ENCODE assay signal across 17 cellular contexts in the genomic region with DNA sequence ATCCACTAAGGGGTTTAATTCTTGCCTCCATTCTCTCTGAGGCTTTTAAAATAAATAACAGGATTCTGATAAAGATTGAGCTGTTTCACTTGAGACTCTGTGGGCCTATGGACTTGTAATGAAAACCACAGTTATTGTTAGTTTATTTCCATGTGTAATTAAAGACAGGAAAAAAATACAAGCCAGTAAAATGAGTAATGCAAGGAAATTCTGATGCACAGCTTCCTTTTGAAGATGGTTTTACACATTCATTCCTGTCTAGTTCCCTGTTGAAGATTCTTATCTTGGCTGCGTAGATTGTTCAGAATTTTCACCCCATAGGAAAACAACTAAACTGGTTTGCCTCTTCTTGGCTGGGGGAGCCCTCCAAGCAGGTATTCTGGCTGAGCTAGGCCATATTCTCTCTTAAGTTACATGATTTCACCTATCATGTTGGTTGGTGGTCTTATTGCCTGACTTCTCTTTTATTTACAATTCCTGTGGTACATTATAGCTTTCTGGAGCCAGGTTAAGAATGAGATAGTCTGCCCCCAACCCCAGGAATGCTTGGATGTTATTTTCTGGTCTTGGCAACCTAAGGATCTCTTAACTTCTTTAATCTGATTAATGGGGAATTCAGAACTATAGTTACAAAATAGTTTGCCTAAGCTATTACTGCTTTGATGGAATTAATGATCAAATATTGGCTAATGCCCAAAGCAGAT.
DNase-seq lines count a peak whose midpoint lies in the region; ATAC-seq and TF ChIP-seq lines count a peak whose summit lies in the region.
"Had no signal": no experiment of that assay in that cellular context is flagged by ENCODE, and none has a peak within 500 bp of the region (broad histone marks: within the 10 kb centered on the region; RNA-seq: fewer than 3 reads in every experiment).

No MANE protein-coding gene starts in this region.

- peak overlapping the region; percentile 82 for H4K91ac ChIP-seq in IMR-90 (ENCODE audit: insufficient read depth, low read depth, low read length)

- H3K27me3 ChIP-seq in IMR-90 (ENCODE audit: control insufficient read depth, insufficient read depth, low read length), result no peaks in the 10 kb centered on the region
- H3K27me3 ChIP-seq: suprapubic skin had no signal

- no peak overlapping the region for H2AFZ ChIP-seq in IMR-90 (replicated peaks; ENCODE audit: low read length, poor library complexity)

- in situ Hi-C loops in IMR-90 (cut with MboI; ENCODE audit: low sequenced_read_pairs), result loop anchor here (10.0 kb wide), 1 partner anchor 138 kb away; no protein-coding TSS in a partner anchor

- POLR2A ChIA-PET in IMR-90 (lab: Charles Lee; ENCODE audit: unreplicated experiment), result no interaction called here
- POLR2A ChIA-PET in GM10248 (lab: Yijun Ruan, JAX), result interaction anchor here (0.7 kb wide), 1 partner anchor 794 kb away, joined by 3 read pairs; no protein-coding TSS in a partner anchor

- TF ChIP-seq RAD21 in IMR-90 (IDR thresholded peaks at IDR 0.05; ENCODE audit: low read length), result no peak

- H3K4ac ChIP-seq in IMR-90 (ENCODE audit: low read depth, low read length), result peak overlapping the region; percentile 91

- peak overlapping the region; percentile 58 for H3K4me2 ChIP-seq in IMR-90 (ENCODE audit: low read depth, low read length)

- H3K79me1 ChIP-seq in IMR-90 (ENCODE audit: low read depth in 1 of 2, low read length in 2 of 2), result peaks cover 25 to 39% of the 10 kb centered on the region in 2 experiments

- peak overlapping the region; percentile 94 for H2BK120ac ChIP-seq in IMR-90 (ENCODE audit: low read depth, low read length)

- H2BK15ac ChIP-seq in IMR-90 (ENCODE audit: low read depth, low read length), result peak overlapping the region; percentile 74; the same call in 2 of the 3 replicates

- peak overlapping the region; percentile 39; the same call in 1 of the 2 replicates for H3K23ac ChIP-seq in IMR-90 (ENCODE audit: low read depth, low read length)

- peak overlapping the region; percentile 77 for H3K27ac ChIP-seq in IMR-90 (ENCODE audit: insufficient read depth, low read length)
- H3K27ac ChIP-seq: prostate gland, suprapubic skin had no signal

- peak overlapping the region; percentile 98 for H2BK5ac ChIP-seq in IMR-90 (ENCODE audit: low read depth, low read length, poor library complexity, severe bottlenecking)

- H3K9me1 ChIP-seq in IMR-90 (ENCODE audit: insufficient read depth, low read length), result peaks cover 6% of the 10 kb centered on the region; the same call in 1 of the 2 replicates

- no TSS peak for BruUV-seq in IMR-90 (replicated peaks; lab: Mats Ljungman, UMichigan)

- H4K20me1 ChIP-seq in IMR-90 (ENCODE audit: insufficient read depth, low read length), result no peaks in the 10 kb centered on the region; the same call in 1 of the 2 replicates

- ATAC-seq in IMR-90 (ENCODE audit: low read depth) (peak; percentile 80), GM21528 (IDR thresholded peaks at IDR 0.05; ENCODE audit: low FRiP score, unreplicated experiment) (no peak)

- H3K9ac ChIP-seq in IMR-90 (ENCODE audit: low read depth, low read length), result peak overlapping the region; percentile 66; the same call in 1 of the 2 replicates

- no peak overlapping the region for H3K27ac Mint-ChIP-seq in activated T-cell treated with anti-CD3 and anti-CD28 coated beads, Interleukin-2, amount 50 U/mL, for 24 hours
- H3K27ac Mint-ChIP-seq: activated naive CD4-positive, alpha-beta T cell treated with anti-CD3 and anti-CD28 coated beads for 36 hours had no signal

- no peak overlapping the region for H2AK9ac ChIP-seq in IMR-90 (replicated peaks; ENCODE audit: low read depth, low read length, poor library complexity)

- no peak for TF ChIP-seq POLR2A in IMR-90 (IDR thresholded peaks at IDR 0.05; ENCODE audit: low read depth, low read length)

- no CpG with 5 or more reads among the region's 1 CpG for WGBS in IMR-90 (ENCODE audit: extremely low coverage in 2 of 2, insufficient read length in 1 of 2), 2 experiments

- no peak overlapping the region for H3K4me3 ChIP-seq in IMR-90 (ENCODE audit: insufficient read depth, low read depth, low read length)
- H3K4me3 ChIP-seq: prostate gland, suprapubic skin had no signal

- H3K4me1 ChIP-seq in IMR-90 (ENCODE audit: control insufficient read depth, insufficient read depth, low read length), result peaks cover 18% of the 10 kb centered on the region
- H3K4me1 ChIP-seq: prostate gland had no signal

- TF ChIP-seq CTCF in IMR-90 (conservative IDR thresholded peaks at IDR 0.05; ENCODE audit: low read depth, low read length), result no peak
- TF ChIP-seq CTCF in GM10248 (IDR thresholded peaks at IDR 0.05; ENCODE audit: control extremely low read depth, extremely low read depth, low read depth, missing control alignments), result no peak

- DNase-seq in AG08395 (ENCODE audit: low spot score), result peak; percentile 40
- peak; percentile 85 for DNase-seq in IMR-90
- peak; percentile 56 for DNase-seq in dedifferentiated amniotic fluid mesenchymal stem cell (ENCODE audit: extremely low spot score)
- peak; percentile 64 to 73 for DNase-seq in lung microvascular endothelial cell (ENCODE audit: low read depth in 2 of 2)
- no peak for DNase-seq in GM10248 (ENCODE audit: extremely low spot score)
- no peak for DNase-seq in NAMALWA (ENCODE audit: low spot score)
- no peak for DNase-seq in activated T-cell treated with anti-CD3 and anti-CD28 coated beads, Interleukin-2, amount 50 U/mL, for 24 hours
- DNase-seq: activated CD8-positive, alpha-beta memory T cell treated with anti-CD3 and anti-CD28 coated beads, Interleukin-2, amount 50 U/mL, for 48 hours; activated naive CD4-positive, alpha-beta T cell treated with anti-CD3 and anti-CD28 coated beads for 36 hours; AML-193; islet precursor cell; NCI-H1092 treated with DMSO at 0.1 percent for 48 hours; Right ventricle myocardium superior; T-helper 2 cell had no signal

- no peaks in the 10 kb centered on the region for H3K36me3 ChIP-seq in IMR-90 (ENCODE audit: control insufficient read depth, insufficient read depth, low read length)
- H3K36me3 ChIP-seq: prostate gland, suprapubic skin had no signal

- peak overlapping the region; percentile 69 for H2AK5ac ChIP-seq in IMR-90 (ENCODE audit: low read depth, low read length)

- dilution Hi-C loops in IMR-90 (cut with HindIII; ENCODE audit: low sequenced_read_pairs, unreplicated experiment), result no loop called here

- H2BK20ac ChIP-seq in IMR-90 (ENCODE audit: low read depth, low read length), result peak overlapping the region; percentile 91

- H3K56ac ChIP-seq in IMR-90 (ENCODE audit: extremely low read depth, insufficient read depth, low read length), result peak overlapping the region; percentile 69

- H3K9me3 Mint-ChIP-seq in activated T-cell treated with anti-CD3 and anti-CD28 coated beads, Interleukin-2, amount 50 U/mL, for 24 hours, result no peaks in the 10 kb centered on the region
- H3K9me3 Mint-ChIP-seq: activated naive CD4-positive, alpha-beta T cell treated with anti-CD3 and anti-CD28 coated beads for 36 hours had no signal

- intact Hi-C loops in IMR-90 (cut with micrococcal nuclease), result loop anchor here (5.0 kb wide), 1 partner anchor 50 kb away; no protein-coding TSS in a partner anchor

- no peaks in the 10 kb centered on the region for H3K4me1 Mint-ChIP-seq in activated T-cell treated with anti-CD3 and anti-CD28 coated beads, Interleukin-2, amount 50 U/mL, for 24 hours (ENCODE audit: low read depth)

- no peaks in the 10 kb centered on the region for H3K36me3 Mint-ChIP-seq in activated T-cell treated with anti-CD3 and anti-CD28 coated beads, Interleukin-2, amount 50 U/mL, for 24 hours (ENCODE audit: low read depth)

- no peak overlapping the region for H3K4me3 Mint-ChIP-seq in activated T-cell treated with anti-CD3 and anti-CD28 coated beads, Interleukin-2, amount 50 U/mL, for 24 hours
- H3K4me3 Mint-ChIP-seq: activated naive CD4-positive, alpha-beta T cell treated with anti-CD3 and anti-CD28 coated beads for 36 hours had no signal

- H4K5ac ChIP-seq in IMR-90 (ENCODE audit: low read depth, low read length), result peak overlapping the region; percentile 40; the same call in 1 of the 2 replicates

- H3K9me3 ChIP-seq in IMR-90 (ENCODE audit: control insufficient read depth, insufficient read depth, low read length), result no peaks in the 10 kb centered on the region
- H3K9me3 ChIP-seq: prostate gland, suprapubic skin had no signal

- peak overlapping the region; percentile 10 to 80; a peak in 3 of 4 replicates for H4K8ac ChIP-seq in IMR-90 (ENCODE audit: low read depth in 2 of 2, low read length in 2 of 2)

- no peaks in the 10 kb centered on the region for H3K27me3 Mint-ChIP-seq in activated T-cell treated with anti-CD3 and anti-CD28 coated beads, Interleukin-2, amount 50 U/mL, for 24 hours

- no peak overlapping the region; the same call in 1 of the 2 replicates for H3K14ac ChIP-seq in IMR-90 (replicated peaks; ENCODE audit: low read depth, low read length)

- peak overlapping the region; percentile 95 for H3K18ac ChIP-seq in IMR-90 (ENCODE audit: low read depth, low read length)

- CTCF ChIA-PET in IMR-90 (lab: Yijun Ruan, JAX) (interaction anchor here (2.0 kb wide), 1 partner anchor 12 kb away, joined by 4 read pairs; no protein-coding TSS in a partner anchor), GM10248 (lab: Yijun Ruan, JAX) (interaction anchor here (1.9 to 2.3 kb wide), 2 partner anchors 13 to 29 kb away, joined by 5 to 8 read pairs; no protein-coding TSS in a partner anchor)

TF ChIP-seq in IMR-90, 13 proteins besides CTCF, POLR2A, EP300 and RAD21 (continues in another document):
- TF ChIP-seq BHLHE40 (IDR thresholded peaks at IDR 0.05; ENCODE audit: low read depth, low read length), result peak; percentile 15; the same call in 1 of the 2 replicates
- TF ChIP-seq MAZ (IDR thresholded peaks at IDR 0.05; ENCODE audit: borderline replicate concordance, low read depth, low read length), result peak; percentile 91; the same call in 1 of the 2 replicates
- no peak for TF ChIP-seq MAFK (IDR thresholded peaks at IDR 0.05; ENCODE audit: low read depth, low read length)
- TF ChIP-seq, protein P1, sequence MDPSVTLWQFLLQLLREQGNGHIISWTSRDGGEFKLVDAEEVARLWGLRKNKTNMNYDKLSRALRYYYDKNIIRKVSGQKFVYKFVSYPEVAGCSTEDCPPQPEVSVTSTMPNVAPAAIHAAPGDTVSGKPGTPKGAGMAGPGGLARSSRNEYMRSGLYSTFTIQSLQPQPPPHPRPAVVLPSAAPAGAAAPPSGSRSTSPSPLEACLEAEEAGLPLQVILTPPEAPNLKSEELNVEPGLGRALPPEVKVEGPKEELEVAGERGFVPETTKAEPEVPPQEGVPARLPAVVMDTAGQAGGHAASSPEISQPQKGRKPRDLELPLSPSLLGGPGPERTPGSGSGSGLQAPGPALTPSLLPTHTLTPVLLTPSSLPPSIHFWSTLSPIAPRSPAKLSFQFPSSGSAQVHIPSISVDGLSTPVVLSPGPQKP (IDR thresholded peaks at IDR 0.05; ENCODE audit: borderline replicate concordance, low read depth, low read length), result no peak
- TF ChIP-seq, protein P2, sequence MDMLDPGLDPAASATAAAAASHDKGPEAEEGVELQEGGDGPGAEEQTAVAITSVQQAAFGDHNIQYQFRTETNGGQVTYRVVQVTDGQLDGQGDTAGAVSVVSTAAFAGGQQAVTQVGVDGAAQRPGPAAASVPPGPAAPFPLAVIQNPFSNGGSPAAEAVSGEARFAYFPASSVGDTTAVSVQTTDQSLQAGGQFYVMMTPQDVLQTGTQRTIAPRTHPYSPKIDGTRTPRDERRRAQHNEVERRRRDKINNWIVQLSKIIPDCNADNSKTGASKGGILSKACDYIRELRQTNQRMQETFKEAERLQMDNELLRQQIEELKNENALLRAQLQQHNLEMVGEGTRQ (IDR thresholded peaks at IDR 0.05; ENCODE audit: low read depth, low read length), result no peak

Comparison
In these comparisons a context has a peak if more than half of its experiments do, and no peak if none do; other contexts are left out.
1. DNase-seq: peak in AG08395 (single experiment), IMR-90 (single experiment), dedifferentiated amniotic fluid mesenchymal stem cell (single experiment) and lung microvascular endothelial cell (2 of 2); none in GM10248 (single experiment), NAMALWA (single experiment) and activated T-cell treated with anti-CD3 and anti-CD28 coated beads, Interleukin-2, amount 50 U/mL, for 24 hours (single experiment).